In genomic region chr14:31834616-31835015, GRCh38 we compare ENCODE assay signal across 18 cellular contexts.
A peak's percentile ranks its signal among the peaks of the same experiment; 100 is the strongest.
DNase-seq lines count a peak whose midpoint lies in the region; ATAC-seq and TF ChIP-seq lines count a peak whose summit lies in the region.
"Had no signal": no experiment of that assay in that cellular context is flagged by ENCODE, and none has a peak within 500 bp of the region (broad histone marks: within the 10 kb centered on the region; RNA-seq: fewer than 3 reads in every experiment).

No MANE protein-coding gene starts in this region.

- no peak overlapping the region for H3K27ac Mint-ChIP-seq in CD8-positive, alpha-beta T cell
- H3K27ac Mint-ChIP-seq: activated naive CD8-positive, alpha-beta T cell; IgD-negative memory B cell had no signal

- ATAC-seq in RWPE2 (ENCODE audit: low read depth), result peak; percentile 40; the same call in 2 of the 3 replicates
- no peak for ATAC-seq in HG03108 (IDR thresholded peaks at IDR 0.05; ENCODE audit: unreplicated experiment)
- no peak for ATAC-seq in CD8-positive, alpha-beta T cell
- ATAC-seq: Right ventricle myocardium inferior had no signal

- POLR2A ChIA-PET in CD8-positive, alpha-beta T cell (lab: Charles Lee), result no interaction called here

- H3K9me3 ChIP-seq in RWPE2 (ENCODE audit: severe bottlenecking), result no peaks in the 10 kb centered on the region
- H3K9me3 ChIP-seq in CD8-positive, alpha-beta T cell (ENCODE audit: low read length), result no peaks in the 10 kb centered on the region
- H3K9me3 ChIP-seq: transverse colon had no signal

- TF ChIP-seq CTCF in RWPE2 (IDR thresholded peaks at IDR 0.05; ENCODE audit: poor library complexity, severe bottlenecking) (no peak), fibroblast of mammary gland (conservative IDR thresholded peaks at IDR 0.05; ENCODE audit: control insufficient read depth, insufficient read depth, low read depth, low read length) (no peak)
- no peak for TF ChIP-seq CTCF in CD8-positive, alpha-beta T cell (IDR thresholded peaks at IDR 0.05)

- H3K27me3 ChIP-seq in RWPE2 (ENCODE audit: insufficient read depth, poor library complexity, severe bottlenecking), result no peaks in the 10 kb centered on the region
- H3K27me3 ChIP-seq in CD8-positive, alpha-beta T cell (ENCODE audit: insufficient read depth, low read length), result no peaks in the 10 kb centered on the region
- H3K27me3 ChIP-seq: transverse colon had no signal

- peaks cover 22% of the 10 kb centered on the region for H3K36me3 Mint-ChIP-seq in CD8-positive, alpha-beta T cell

- no peak overlapping the region for H3K27ac ChIP-seq in RWPE2 (ENCODE audit: poor library complexity, severe bottlenecking)
- no peak overlapping the region for H3K27ac ChIP-seq in CD8-positive, alpha-beta T cell (ENCODE audit: low read depth, low read length)
- H3K27ac ChIP-seq: transverse colon had no signal

- no peaks in the 10 kb centered on the region for H3K4me1 Mint-ChIP-seq in CD8-positive, alpha-beta T cell (ENCODE audit: low read depth)
- H3K4me1 Mint-ChIP-seq: CD8-positive, alpha-beta memory T cell; IgD-negative memory B cell had no signal

- intact Hi-C loops in CD8-positive, alpha-beta T cell (cut with DNase I, micrococcal nuclease), result no loop called here

- peak; percentile 38 for DNase-seq in NCI-H345 (lab: John Stamatoyannopoulos, UW)
- no peak for DNase-seq in NCI-H345 treated with DMSO at 0.1 percent for 48 hours (lab: John Stamatoyannopoulos, UW; ENCODE audit: unreplicated experiment)
- no peak for DNase-seq in RWPE2 (ENCODE audit: low spot score)
- DNase-seq in fibroblast of mammary gland (ENCODE audit: low read depth), result peak; percentile 57
- DNase-seq in stromal cell of bone marrow (ENCODE audit: low read depth), result peak; percentile 16
- no peak for DNase-seq in GM03348 (ENCODE audit: low spot score)
- DNase-seq in CD8-positive, alpha-beta T cell, result no peak
- DNase-seq: activated CD4-positive, alpha-beta T cell treated with anti-CD3 and anti-CD28 coated beads for 1 hour; CD8-positive, alpha-beta memory T cell; NCI-H1417 treated with DMSO at 0.1 percent for 48 hours; retina; stimulated activated CD4-positive, alpha-beta T cell treated with anti-CD3 and anti-CD28 coated beads, Interleukin-2, amount 100 ng/mL, for 48 hours; T-helper 2 cell; transverse colon had no signal

- no peak overlapping the region for H3K4me3 ChIP-seq in RWPE2 (ENCODE audit: severe bottlenecking)
- no peak overlapping the region for H3K4me3 ChIP-seq in fibroblast of mammary gland (ENCODE audit: control insufficient read depth, low read depth, low read length)
- no peak overlapping the region for H3K4me3 ChIP-seq in CD8-positive, alpha-beta T cell (ENCODE audit: low read depth, low read length)
- H3K4me3 ChIP-seq: transverse colon had no signal

- no peaks in the 10 kb centered on the region for H3K27me3 Mint-ChIP-seq in CD8-positive, alpha-beta T cell (ENCODE audit: low read depth)
- H3K27me3 Mint-ChIP-seq: activated naive CD8-positive, alpha-beta T cell; CD8-positive, alpha-beta memory T cell; IgD-negative memory B cell had no signal

- H3K4me1 ChIP-seq in RWPE2 (ENCODE audit: insufficient read depth, poor library complexity, severe bottlenecking), result peaks cover 6% of the 10 kb centered on the region
- no peaks in the 10 kb centered on the region for H3K4me1 ChIP-seq in CD8-positive, alpha-beta T cell (ENCODE audit: insufficient read depth, low read length)

- CTCF ChIA-PET in CD8-positive, alpha-beta T cell (lab: Charles Lee), result no interaction called here

- H3K36me3 ChIP-seq in RWPE2 (ENCODE audit: low read depth), result no peaks in the 10 kb centered on the region
- no peaks in the 10 kb centered on the region for H3K36me3 ChIP-seq in CD8-positive, alpha-beta T cell (ENCODE audit: insufficient read depth, low read length)
- H3K36me3 ChIP-seq: transverse colon had no signal

- no peak overlapping the region for H3K4me3 Mint-ChIP-seq in CD8-positive, alpha-beta T cell
- H3K4me3 Mint-ChIP-seq: activated naive CD8-positive, alpha-beta T cell; CD8-positive, alpha-beta memory T cell; IgD-negative memory B cell had no signal

- H3K9me3 Mint-ChIP-seq in CD8-positive, alpha-beta T cell, result no peaks in the 10 kb centered on the region
- H3K9me3 Mint-ChIP-seq: CD8-positive, alpha-beta memory T cell had no signal

Comparison
In these comparisons a context has a peak if more than half of its experiments do, and no peak if none do; other contexts are left out.
1. DNase-seq: peak in NCI-H345 (single experiment), fibroblast of mammary gland (single experiment) and stromal cell of bone marrow (single experiment); none in NCI-H345 treated with DMSO at 0.1 percent for 48 hours (single experiment), RWPE2 (single experiment), GM03348 (single experiment) and CD8-positive, alpha-beta T cell (0 of 7).